8 cellular contexts compared by ENCODE assay signal in the genomic region with DNA sequence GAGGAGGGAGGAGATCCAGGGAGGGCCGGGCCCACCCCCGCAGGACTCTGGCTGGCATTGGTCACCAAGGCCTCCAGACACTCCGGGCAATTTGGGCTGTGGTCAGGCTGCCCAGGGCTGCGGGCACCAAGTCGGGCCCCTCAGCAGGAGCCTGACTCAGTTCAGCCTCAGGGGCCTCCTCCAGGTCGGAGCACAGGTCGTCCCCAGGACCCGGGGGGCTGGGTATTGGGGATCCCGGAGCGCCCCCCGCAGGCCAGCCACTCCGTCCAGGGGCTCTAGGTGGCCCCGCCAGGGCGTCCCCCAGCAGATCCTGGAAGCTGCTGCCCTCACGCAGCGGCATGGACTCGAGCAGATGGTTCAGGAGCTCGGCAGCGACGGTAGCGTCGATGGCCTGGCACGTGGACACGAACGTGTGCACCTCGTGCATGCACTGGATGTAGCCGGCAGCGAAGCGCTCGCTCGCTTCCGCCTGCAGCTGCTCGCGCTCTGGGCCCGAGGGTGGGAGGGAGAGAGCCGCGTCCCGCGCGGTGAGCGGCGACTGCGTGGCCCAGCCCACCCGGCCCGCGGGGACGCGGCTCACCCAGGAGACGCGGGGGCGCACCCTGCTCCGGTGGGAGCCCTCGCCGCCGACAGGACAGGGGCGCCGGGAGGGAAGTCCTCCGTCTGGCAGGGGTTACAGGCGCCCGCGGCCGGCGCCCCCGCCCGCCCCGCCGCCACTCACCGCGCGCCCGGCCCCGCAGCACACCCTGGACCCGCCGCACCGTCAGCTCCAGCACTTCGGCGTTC. TPM values are rescaled to one million over a fixed set of nuclear protein-coding genes. Genes with fewer than 3 reads are reported as not detected.
DNase-seq lines count a peak whose midpoint lies in the region; ATAC-seq and TF ChIP-seq lines count a peak whose summit lies in the region.

No MANE protein-coding gene starts in this region.

- no peaks in the 10 kb centered on the region for H3K9me3 Mint-ChIP-seq in activated T-helper 2 cell treated with anti-CD3 and anti-CD28 coated beads, Interferon-gamma antibody, Interleukin-2, Interleukin-4, amounts not matched to agents 10 μg/mL and 5 μg/mL and 100 μg/mL, durations not matched to agents 14 hours and 24 hours and 36 hours
- H3K9me3 Mint-ChIP-seq in stimulated activated naive CD8-positive, alpha-beta T cell treated with anti-CD3 and anti-CD28 coated beads, Interleukin-15, Interleukin-2, amounts not matched to agents 100 ng/mL and 50 ng/mL, for 24 hours, result no peaks in the 10 kb centered on the region

- H3K9me2 ChIP-seq in MM.1S (replicated peaks; ENCODE audit: insufficient read depth, low read length), result no peaks in the 10 kb centered on the region

- H3K4me3 ChIP-seq in MM.1S (ENCODE audit: low read length) (peak overlapping the region; percentile 50), iPS-20b (ENCODE audit: low read length) (peak overlapping the region; percentile 43; the same call in 1 of the 2 replicates)

- in situ Hi-C loops in GM13976 (cut with MboI; ENCODE audit: low sequenced_read_pairs, unreplicated experiment), result no loop called here

- H3K27me3 ChIP-seq in MM.1S (replicated peaks; ENCODE audit: insufficient read depth, low read length) (no peaks in the 10 kb centered on the region; the same call in 1 of the 2 replicates), iPS-20b (ENCODE audit: insufficient read depth, low read length) (peaks cover 67% of the 10 kb centered on the region)

- peaks cover 3% of the 10 kb centered on the region for H3K4me1 Mint-ChIP-seq in activated T-helper 2 cell treated with anti-CD3 and anti-CD28 coated beads, Interferon-gamma antibody, Interleukin-2, Interleukin-4, amounts not matched to agents 10 μg/mL and 5 μg/mL and 100 μg/mL, durations not matched to agents 14 hours and 24 hours and 36 hours (ENCODE audit: low read depth)
- H3K4me1 Mint-ChIP-seq in stimulated activated naive CD8-positive, alpha-beta T cell treated with anti-CD3 and anti-CD28 coated beads, Interleukin-15, Interleukin-2, amounts not matched to agents 100 ng/mL and 50 ng/mL, for 24 hours (ENCODE audit: low read depth), result peaks cover 19% of the 10 kb centered on the region

- peak overlapping the region; percentile 73 for H3K4me2 ChIP-seq in MM.1S (ENCODE audit: low read depth, low read length)

- no peaks in the 10 kb centered on the region for H3K36me3 Mint-ChIP-seq in activated T-helper 2 cell treated with anti-CD3 and anti-CD28 coated beads, Interferon-gamma antibody, Interleukin-2, Interleukin-4, amounts not matched to agents 10 μg/mL and 5 μg/mL and 100 μg/mL, durations not matched to agents 14 hours and 24 hours and 36 hours (ENCODE audit: low read depth)
- H3K36me3 Mint-ChIP-seq in stimulated activated naive CD8-positive, alpha-beta T cell treated with anti-CD3 and anti-CD28 coated beads, Interleukin-15, Interleukin-2, amounts not matched to agents 100 ng/mL and 50 ng/mL, for 24 hours (ENCODE audit: low read depth), result no peaks in the 10 kb centered on the region

- no peak overlapping the region for H2AFZ ChIP-seq in MM.1S (ENCODE audit: low read length)

- peak overlapping the region; percentile 32 for H3K4me3 Mint-ChIP-seq in activated T-helper 2 cell treated with anti-CD3 and anti-CD28 coated beads, Interferon-gamma antibody, Interleukin-2, Interleukin-4, amounts not matched to agents 10 μg/mL and 5 μg/mL and 100 μg/mL, durations not matched to agents 14 hours and 24 hours and 36 hours (ENCODE audit: low read depth)
- peak overlapping the region; percentile 43 for H3K4me3 Mint-ChIP-seq in stimulated activated naive CD8-positive, alpha-beta T cell treated with anti-CD3 and anti-CD28 coated beads, Interleukin-15, Interleukin-2, amounts not matched to agents 100 ng/mL and 50 ng/mL, for 24 hours

- DNase-seq in SKM-1 treated with dmso at 0.1 percent for 144 hours (lab: John Stamatoyannopoulos, UW; ENCODE audit: unreplicated experiment), result peak; percentile 34
- DNase-seq in SKM-1 (lab: John Stamatoyannopoulos, UW; ENCODE audit: unreplicated experiment), result no peak
- DNase-seq in MM.1S, result peak; percentile 38
- DNase-seq in activated T-helper 2 cell treated with anti-CD3 and anti-CD28 coated beads, Interferon-gamma antibody, Interleukin-2, Interleukin-4, amounts not matched to agents 10 μg/mL and 5 μg/mL and 100 μg/mL, durations not matched to agents 14 hours and 24 hours and 36 hours (ENCODE audit: low spot score), result peak; percentile 37
- no peak for DNase-seq in GM13976 (ENCODE audit: low spot score)

- H3K9ac ChIP-seq in MM.1S (ENCODE audit: low read length) (0 out of 2 replicates have a peak overlapping the region, but pooled peaks have one; percentile 6), iPS-20b (ENCODE audit: low read depth, low read length) (no peak overlapping the region)

- no peak for ATAC-seq in HG02938 (IDR thresholded peaks at IDR 0.05; ENCODE audit: unreplicated experiment)

- intact Hi-C loops in activated T-helper 2 cell treated with anti-CD3 and anti-CD28 coated beads, Interferon-gamma antibody, Interleukin-2, Interleukin-4, amounts not matched to agents 10 μg/mL and 5 μg/mL and 100 μg/mL, durations not matched to agents 14 hours and 24 hours and 36 hours (cut with micrococcal nuclease), result no loop called here

- H3K27me3 Mint-ChIP-seq in activated T-helper 2 cell treated with anti-CD3 and anti-CD28 coated beads, Interferon-gamma antibody, Interleukin-2, Interleukin-4, amounts not matched to agents 10 μg/mL and 5 μg/mL and 100 μg/mL, durations not matched to agents 14 hours and 24 hours and 36 hours (ENCODE audit: low read depth), result peaks cover 43% of the 10 kb centered on the region
- peaks cover 41% of the 10 kb centered on the region for H3K27me3 Mint-ChIP-seq in stimulated activated naive CD8-positive, alpha-beta T cell treated with anti-CD3 and anti-CD28 coated beads, Interleukin-15, Interleukin-2, amounts not matched to agents 100 ng/mL and 50 ng/mL, for 24 hours

- H3K9me3 ChIP-seq in MM.1S (replicated peaks; ENCODE audit: insufficient read depth, low read length) (no peaks in the 10 kb centered on the region), iPS-20b (ENCODE audit: insufficient read depth, low read depth, low read length) (no peaks in the 10 kb centered on the region)

- H3F3A ChIP-seq in MM.1S (ENCODE audit: insufficient read depth, low read length), result peaks cover 17% of the 10 kb centered on the region; the same call in 1 of the 2 replicates

- peaks cover 7% of the 10 kb centered on the region; the same call in 1 of the 2 replicates for H3K79me2 ChIP-seq in MM.1S (ENCODE audit: low read length)

- no peaks in the 10 kb centered on the region for H4K20me1 ChIP-seq in MM.1S (ENCODE audit: insufficient read depth, low read length)

- H3K36me3 ChIP-seq in MM.1S (replicated peaks; ENCODE audit: insufficient read depth, low read length), result no peaks in the 10 kb centered on the region
- H3K36me3 ChIP-seq in iPS-20b (ENCODE audit: insufficient read depth, low read depth, low read length), result no peaks in the 10 kb centered on the region

- H3K27ac ChIP-seq in MM.1S (ENCODE audit: low read length) (no peak overlapping the region), iPS-20b (ENCODE audit: low read length) (no peak overlapping the region)

- no peak for TF ChIP-seq CTCF in MM.1S (IDR thresholded peaks at IDR 0.05; ENCODE audit: low read length)
- TF ChIP-seq CTCF in GM13976 (IDR thresholded peaks at IDR 0.05; ENCODE audit: borderline replicate concordance, control extremely low read depth, extremely low read depth, insufficient read depth, missing control alignments), result no peak

- H3K4me1 ChIP-seq in MM.1S (ENCODE audit: low read length), result peaks cover 9% of the 10 kb centered on the region
- peaks cover 6% of the 10 kb centered on the region; the same call in 1 of the 2 replicates for H3K4me1 ChIP-seq in iPS-20b (ENCODE audit: insufficient read depth, low read length)

- no peak overlapping the region for H3K27ac Mint-ChIP-seq in activated T-helper 2 cell treated with anti-CD3 and anti-CD28 coated beads, Interferon-gamma antibody, Interleukin-2, Interleukin-4, amounts not matched to agents 10 μg/mL and 5 μg/mL and 100 μg/mL, durations not matched to agents 14 hours and 24 hours and 36 hours
- no peak overlapping the region for H3K27ac Mint-ChIP-seq in stimulated activated naive CD8-positive, alpha-beta T cell treated with anti-CD3 and anti-CD28 coated beads, Interleukin-15, Interleukin-2, amounts not matched to agents 100 ng/mL and 50 ng/mL, for 24 hours

RNA-seq across cellular contexts. Expression of a gene that starts 0.9 kb away (rescaled TPM):
- 10.2 and 10.8 TPM in 2 replicates for total RNA-seq in activated T-helper 2 cell treated with anti-CD3 and anti-CD28 coated beads, Interferon-gamma antibody, Interleukin-2, Interleukin-4, amounts not matched to agents 10 μg/mL and 5 μg/mL and 100 μg/mL, durations not matched to agents 14 hours and 24 hours and 36 hours

RNA-seq across cellular contexts. Expression of a gene that starts 35.5 kb away (rescaled TPM):
- total RNA-seq in activated T-helper 2 cell treated with anti-CD3 and anti-CD28 coated beads, Interferon-gamma antibody, Interleukin-2, Interleukin-4, amounts not matched to agents 10 μg/mL and 5 μg/mL and 100 μg/mL, durations not matched to agents 14 hours and 24 hours and 36 hours, result 67.1 and 71.3 TPM in 2 replicates

RNA-seq across cellular contexts. Expression of a gene that starts 49.5 kb away (rescaled TPM):
- total RNA-seq in activated T-helper 2 cell treated with anti-CD3 and anti-CD28 coated beads, Interferon-gamma antibody, Interleukin-2, Interleukin-4, amounts not matched to agents 10 μg/mL and 5 μg/mL and 100 μg/mL, durations not matched to agents 14 hours and 24 hours and 36 hours, result 19.1 and 19.3 TPM in 2 replicates

Comparison
In these comparisons a context has a peak if more than half of its experiments do, and no peak if none do; other contexts are left out.
1. DNase-seq: peak in SKM-1 treated with dmso at 0.1 percent for 144 hours (single experiment), MM.1S (single experiment) and activated T-helper 2 cell treated with anti-CD3 and anti-CD28 coated beads, Interferon-gamma antibody, Interleukin-2, Interleukin-4, amounts not matched to agents 10 μg/mL and 5 μg/mL and 100 μg/mL, durations not matched to agents 14 hours and 24 hours and 36 hours (single experiment); none in SKM-1 (single experiment) and GM13976 (single experiment).